In the genomic region with DNA sequence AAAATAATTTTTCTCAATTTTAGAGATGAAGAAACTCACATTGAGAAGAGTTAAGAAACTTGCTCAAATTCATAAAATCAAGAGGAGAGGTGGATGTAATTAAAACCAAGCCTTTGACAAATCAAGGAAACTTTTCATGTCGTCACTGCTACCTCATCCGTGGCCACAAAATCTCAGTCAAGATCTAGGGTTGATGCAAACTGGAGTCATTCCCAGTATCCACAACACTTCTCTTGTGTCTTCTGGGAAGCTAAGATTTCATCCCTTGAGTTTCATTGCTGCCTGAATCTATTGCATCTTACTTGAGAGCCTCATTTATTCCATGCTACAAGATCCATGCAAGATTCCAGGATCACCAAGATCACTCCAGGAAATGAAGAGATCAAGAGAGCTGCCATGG, we compare ENCODE assay signal across 9 cellular contexts.
"Had no signal": no experiment of that assay in that cellular context is flagged by ENCODE, and none has a peak within 500 bp of the region (broad histone marks: within the 10 kb centered on the region; RNA-seq: fewer than 3 reads in every experiment).

No MANE protein-coding gene starts in this region.

- DNase-seq: GOT3, H7, HFFc6, IMR-90, KG1 had no signal

- H3K27ac Mint-ChIP-seq: HFFc6 had no signal

- H3K9me3 ChIP-seq: HAP-1 had no signal

- H3K4me3 ChIP-seq: HAP-1, K562 had no signal

- H3K36me3 ChIP-seq: HAP-1 had no signal

- ATAC-seq: HCT116, K562 had no signal

- H3K9me3 Mint-ChIP-seq: HFFc6 had no signal

- H3K27ac ChIP-seq: HL-60 had no signal

- H3K4me3 Mint-ChIP-seq: HFFc6 had no signal
